9 cellular contexts compared by ENCODE assay signal in genomic region chr15:81480645-81481053, GRCh38.
DNase-seq lines count a peak whose midpoint lies in the region; ATAC-seq, FAIRE-seq and TF ChIP-seq lines count a peak whose summit lies in the region.
"Had no signal": no experiment of that assay in that cellular context is flagged by ENCODE, and none has a peak within 500 bp of the region (broad histone marks: within the 10 kb centered on the region; RNA-seq: fewer than 3 reads in every experiment).

No MANE protein-coding gene starts in this region.

- no peak overlapping the region for H3K4me2 ChIP-seq in OCI-LY7 (ENCODE audit: low read length)

- H3K4me1 ChIP-seq in OCI-LY7 (ENCODE audit: insufficient read depth, low read length, poor library complexity, severe bottlenecking), result no peaks in the 10 kb centered on the region

- peak; percentile 98 for TF ChIP-seq CTCF in OCI-LY7 (conservative IDR thresholded peaks at IDR 0.05; ENCODE audit: low read length)

- no peaks in the 10 kb centered on the region for H3K4me1 Mint-ChIP-seq in activated CD8-positive, alpha-beta memory T cell treated with anti-CD3 and anti-CD28 coated beads, Interleukin-2, amount 10 ng/mL, durations not matched to agents 7 days and 5 days
- no peaks in the 10 kb centered on the region for H3K4me1 Mint-ChIP-seq in stimulated activated naive CD8-positive, alpha-beta T cell treated with anti-CD3 and anti-CD28 coated beads, Interleukin-15, amount 100 ng/mL, for 72 hours

- no peaks in the 10 kb centered on the region for H3K9me3 ChIP-seq in OCI-LY7 (ENCODE audit: low read length)

- CTCF ChIA-PET in activated CD8-positive, alpha-beta memory T cell treated with anti-CD3 and anti-CD28 coated beads, Interleukin-2, amount 10 ng/mL, durations not matched to agents 7 days and 5 days (lab: Charles Lee), result interaction anchor here (1.1 to 1.7 kb wide), 3 partner anchors 10 to 70 kb away, joined by 3 to 5 read pairs (median 4); no protein-coding TSS in a partner anchor
- CTCF ChIA-PET in OCI-LY7 (lab: Charles Lee; ENCODE audit: unreplicated experiment), result no interaction called here

- no peak overlapping the region for H3K4me3 ChIP-seq in OCI-LY7 (ENCODE audit: low read depth, low read length, poor library complexity, severe bottlenecking)

- H3K27ac Mint-ChIP-seq in activated CD8-positive, alpha-beta memory T cell treated with anti-CD3 and anti-CD28 coated beads, Interleukin-2, amount 10 ng/mL, durations not matched to agents 7 days and 5 days, result no peak overlapping the region
- H3K27ac Mint-ChIP-seq in stimulated activated naive CD8-positive, alpha-beta T cell treated with anti-CD3 and anti-CD28 coated beads, Interleukin-15, amount 100 ng/mL, for 72 hours, result no peak overlapping the region
- H3K27ac Mint-ChIP-seq: dendritic cell treated with granulocyte-macrophage colony-stimulating factor and Interleukin-4, amounts not matched to agents 40 ng/mL and 50 ng/mL, for 4 days had no signal

- POLR2A ChIA-PET in OCI-LY7 (lab: Charles Lee), result no interaction called here

- peaks cover 12% of the 10 kb centered on the region for H3K27me3 Mint-ChIP-seq in activated CD8-positive, alpha-beta memory T cell treated with anti-CD3 and anti-CD28 coated beads, Interleukin-2, amount 10 ng/mL, durations not matched to agents 7 days and 5 days
- H3K27me3 Mint-ChIP-seq in stimulated activated naive CD8-positive, alpha-beta T cell treated with anti-CD3 and anti-CD28 coated beads, Interleukin-15, amount 100 ng/mL, for 72 hours, result no peaks in the 10 kb centered on the region
- H3K27me3 Mint-ChIP-seq: dendritic cell treated with granulocyte-macrophage colony-stimulating factor and Interleukin-4, amounts not matched to agents 40 ng/mL and 50 ng/mL, for 4 days had no signal

- in situ Hi-C loops in KBM-7 (cut with MboI; ENCODE audit: low pct_unique_long_range_greater_than_20kb, low sequenced_read_pairs), result loop anchor here (25.0 kb wide), 1 partner anchor 607 kb away; no protein-coding TSS in a partner anchor
- in situ Hi-C loops in T47D (cut with HindIII; ENCODE audit: low pct_unique_long_range_greater_than_20kb, low sequenced_read_pairs), result no loop called here

- no peaks in the 10 kb centered on the region for H3K79me2 ChIP-seq in OCI-LY7 (ENCODE audit: insufficient read depth, low read depth, low read length)

- no peaks in the 10 kb centered on the region for H3K36me3 ChIP-seq in OCI-LY7 (ENCODE audit: insufficient read depth, low read length)

- H2AFZ ChIP-seq in OCI-LY7 (ENCODE audit: low read length), result no peak overlapping the region

- FAIRE-seq in islet of Langerhans (lab: Jason Lieb, UNC), result peak; percentile 99

- H3K9me3 Mint-ChIP-seq in activated CD8-positive, alpha-beta memory T cell treated with anti-CD3 and anti-CD28 coated beads, Interleukin-2, amount 10 ng/mL, durations not matched to agents 7 days and 5 days (ENCODE audit: low read depth), result no peaks in the 10 kb centered on the region
- no peaks in the 10 kb centered on the region for H3K9me3 Mint-ChIP-seq in stimulated activated naive CD8-positive, alpha-beta T cell treated with anti-CD3 and anti-CD28 coated beads, Interleukin-15, amount 100 ng/mL, for 72 hours
- H3K9me3 Mint-ChIP-seq: dendritic cell treated with granulocyte-macrophage colony-stimulating factor and Interleukin-4, amounts not matched to agents 40 ng/mL and 50 ng/mL, for 4 days had no signal

- H3K36me3 Mint-ChIP-seq in activated CD8-positive, alpha-beta memory T cell treated with anti-CD3 and anti-CD28 coated beads, Interleukin-2, amount 10 ng/mL, durations not matched to agents 7 days and 5 days, result no peaks in the 10 kb centered on the region

- intact Hi-C loops in OCI-LY7 (cut with micrococcal nuclease; ENCODE audit: unreplicated experiment), result loop anchor here (1.0 to 2.0 kb wide), 3 partner anchors 206 to 566 kb away; partner anchors contain the start of gene MEX3B

- no peak overlapping the region for H3K27ac ChIP-seq in OCI-LY7 (ENCODE audit: low read depth, low read length, poor library complexity, severe bottlenecking)

- H4K20me1 ChIP-seq in OCI-LY7 (ENCODE audit: insufficient read depth, low read length), result no peaks in the 10 kb centered on the region

- no peak overlapping the region for H3K4me3 Mint-ChIP-seq in activated CD8-positive, alpha-beta memory T cell treated with anti-CD3 and anti-CD28 coated beads, Interleukin-2, amount 10 ng/mL, durations not matched to agents 7 days and 5 days
- H3K4me3 Mint-ChIP-seq in stimulated activated naive CD8-positive, alpha-beta T cell treated with anti-CD3 and anti-CD28 coated beads, Interleukin-15, amount 100 ng/mL, for 72 hours, result peak overlapping the region in 1 of 2 donors; percentile 54
- H3K4me3 Mint-ChIP-seq: dendritic cell treated with granulocyte-macrophage colony-stimulating factor and Interleukin-4, amounts not matched to agents 40 ng/mL and 50 ng/mL, for 4 days had no signal

- ATAC-seq in activated CD8-positive, alpha-beta memory T cell treated with anti-CD3 and anti-CD28 coated beads, Interleukin-2, amount 10 ng/mL, durations not matched to agents 7 days and 5 days, result peak; percentile 42
- ATAC-seq in stimulated activated naive CD8-positive, alpha-beta T cell treated with anti-CD3 and anti-CD28 coated beads, Interleukin-15, amount 100 ng/mL, for 72 hours, result no peak
- no peak for ATAC-seq in GM18909 (IDR thresholded peaks at IDR 0.05; ENCODE audit: poor library complexity, unreplicated experiment)

- no peak for DNase-seq in activated CD8-positive, alpha-beta memory T cell treated with anti-CD3 and anti-CD28 coated beads, Interleukin-2, amount 10 ng/mL, durations not matched to agents 7 days and 5 days
- no peak for DNase-seq in activated CD8-positive, alpha-beta memory T cell treated with anti-CD3 and anti-CD28 coated beads, Interleukin-2, amount 50 U/mL, for 48 hours
- DNase-seq in KBM-7 (peak; percentile 90), OCI-LY7 (ENCODE audit: low spot score) (peak; percentile 70), T47D (ENCODE audit: low read depth in 1 of 2, low spot score in 1 of 2) (peak; percentile 4 to 76)
- DNase-seq in stimulated activated naive CD8-positive, alpha-beta T cell treated with anti-CD3 and anti-CD28 coated beads, Interleukin-15, amount 100 ng/mL, for 72 hours, result peak; percentile 11 to 32

- BruUV-seq in OCI-LY7 (replicated peaks; lab: Mats Ljungman, UMichigan), result no TSS peak

- H3K9me2 ChIP-seq in OCI-LY7 (ENCODE audit: insufficient read depth, low read length), result no peaks in the 10 kb centered on the region

Comparison
In these comparisons a context has a peak if more than half of its experiments do, and no peak if none do; other contexts are left out.
1. DNase-seq: peak in KBM-7 (single experiment), OCI-LY7 (single experiment), T47D (2 of 2) and stimulated activated naive CD8-positive, alpha-beta T cell treated with anti-CD3 and anti-CD28 coated beads, Interleukin-15, amount 100 ng/mL, for 72 hours (2 of 2); none in activated CD8-positive, alpha-beta memory T cell treated with anti-CD3 and anti-CD28 coated beads, Interleukin-2, amount 10 ng/mL, durations not matched to agents 7 days and 5 days (single experiment) and activated CD8-positive, alpha-beta memory T cell treated with anti-CD3 and anti-CD28 coated beads, Interleukin-2, amount 50 U/mL, for 48 hours (single experiment).